16 cellular contexts compared by ENCODE assay signal in the genomic region with DNA sequence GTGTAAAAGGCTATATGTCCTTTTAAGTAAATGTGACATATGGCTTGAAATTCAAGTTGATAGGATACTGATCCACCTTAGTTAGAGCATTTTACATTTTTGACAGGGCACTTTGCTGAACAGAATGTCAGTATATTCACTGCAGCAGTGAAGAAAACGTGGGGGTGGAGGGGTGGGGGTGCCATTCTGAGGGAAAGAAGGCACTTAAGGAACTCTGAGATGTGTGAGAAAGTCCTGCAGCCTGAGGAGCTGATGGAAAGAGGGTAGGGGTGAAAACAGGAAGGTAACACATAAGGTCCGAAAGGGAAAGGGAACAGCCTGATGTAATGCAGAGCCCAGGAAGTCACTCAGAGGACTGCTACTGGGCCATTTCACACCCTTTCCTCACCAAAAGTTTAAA.
DNase-seq lines count a peak whose midpoint lies in the region; ATAC-seq, FAIRE-seq and TF ChIP-seq lines count a peak whose summit lies in the region.
"Had no signal": no experiment of that assay in that cellular context is flagged by ENCODE, and none has a peak within 500 bp of the region (broad histone marks: within the 10 kb centered on the region; RNA-seq: fewer than 3 reads in every experiment).

No MANE protein-coding gene starts in this region.

- TF ChIP-seq EP300 in suprapubic skin (IDR thresholded peaks at IDR 0.05), result no peak

- H3K9me2 ChIP-seq in GM23338 (ENCODE audit: insufficient read depth), result no peaks in the 10 kb centered on the region

- no peaks in the 10 kb centered on the region for H3K27me3 ChIP-seq in GM23338 (ENCODE audit: insufficient read depth)
- H3K27me3 ChIP-seq in endodermal cell (ENCODE audit: control insufficient read depth, insufficient read depth, low read length, poor library complexity, severe bottlenecking), result peaks cover 7% of the 10 kb centered on the region
- H3K27me3 ChIP-seq in keratinocyte (ENCODE audit: control insufficient read depth, extremely low read depth, insufficient read depth, low read length), result no peaks in the 10 kb centered on the region
- H3K27me3 ChIP-seq in suprapubic skin, result no peaks in the 10 kb centered on the region
- H3K27me3 ChIP-seq in left ventricle myocardium inferior (ENCODE audit: low read depth), result no peaks in the 10 kb centered on the region

- no peaks in the 10 kb centered on the region for H3K9me3 Mint-ChIP-seq in GM23338
- H3K9me3 Mint-ChIP-seq in endodermal cell, result no peaks in the 10 kb centered on the region
- H3K9me3 Mint-ChIP-seq: CD4-positive, alpha-beta T cell; H9 had no signal

- TF ChIP-seq POLR2A in suprapubic skin (IDR thresholded peaks at IDR 0.05), result no peak

- no peaks in the 10 kb centered on the region for H3K27me3 Mint-ChIP-seq in GM23338 (ENCODE audit: insufficient read depth, low read depth, poor library complexity)
- peaks cover 27% of the 10 kb centered on the region for H3K27me3 Mint-ChIP-seq in endodermal cell (ENCODE audit: insufficient read depth)
- H3K27me3 Mint-ChIP-seq: CD4-positive, alpha-beta T cell had no signal

- H2AFZ ChIP-seq in GM23338 (no peak overlapping the region), keratinocyte (ENCODE audit: control insufficient read depth, low read length) (no peak overlapping the region)
- H2AFZ ChIP-seq: GM23248 had no signal

- H4K20me1 ChIP-seq in GM23338 (replicated peaks; ENCODE audit: insufficient read depth) (no peaks in the 10 kb centered on the region), keratinocyte (ENCODE audit: control insufficient read depth, extremely low read depth, insufficient read depth, low read length) (no peaks in the 10 kb centered on the region)

- DNase-seq in GM23338 (ENCODE audit: low spot score) (no peak), endodermal cell (peak; percentile 74), keratinocyte (ENCODE audit: low read depth, low spot score) (no peak), suprapubic skin (ENCODE audit: low spot score in 2 of 2) (no peak), left ventricle myocardium inferior (no peak), H4 (ENCODE audit: low spot score) (no peak), superior temporal gyrus (ENCODE audit: extremely low spot score) (no peak)
- DNase-seq: 8988T; C1 segment of cervical spinal cord; Calu3; CD4-positive, alpha-beta T cell; DMS 273 treated with DMSO at 0.1 percent for 48 hours; GM23248; H9 had no signal

- H3K79me2 ChIP-seq in GM23338 (replicated peaks; ENCODE audit: insufficient read depth) (no peaks in the 10 kb centered on the region), keratinocyte (ENCODE audit: control insufficient read depth, insufficient read depth, low read length) (no peaks in the 10 kb centered on the region)

- peak overlapping the region; percentile 66; the same call in 1 of the 2 replicates for H3K27ac Mint-ChIP-seq in GM23338
- no peak overlapping the region for H3K27ac Mint-ChIP-seq in endodermal cell
- H3K27ac Mint-ChIP-seq: B cell; CD4-positive, alpha-beta T cell had no signal

- intact Hi-C loops in left ventricle myocardium inferior (cut with micrococcal nuclease), result no loop called here

- no peaks in the 10 kb centered on the region for H3K9me1 ChIP-seq in keratinocyte (ENCODE audit: control insufficient read depth, extremely low read depth, insufficient read depth, low read length)

- FAIRE-seq in keratinocyte (lab: Jason Lieb, UNC), result no peak
- FAIRE-seq: HTR-8/SVneo had no signal

- no peaks in the 10 kb centered on the region for H3K9me3 ChIP-seq in endodermal cell (ENCODE audit: control insufficient read depth, low read length)
- no peaks in the 10 kb centered on the region for H3K9me3 ChIP-seq in keratinocyte (ENCODE audit: control insufficient read depth, low read depth, low read length)
- H3K9me3 ChIP-seq in suprapubic skin, result no peaks in the 10 kb centered on the region
- H3K9me3 ChIP-seq in left ventricle myocardium inferior (replicated peaks), result no peaks in the 10 kb centered on the region

- H3K4me3 Mint-ChIP-seq in GM23338 (no peak overlapping the region), endodermal cell (no peak overlapping the region)
- H3K4me3 Mint-ChIP-seq: B cell; CD4-positive, alpha-beta T cell; H9 had no signal

- H3K4me1 Mint-ChIP-seq in GM23338 (peaks cover 35% of the 10 kb centered on the region), endodermal cell (peaks cover 36% of the 10 kb centered on the region)
- H3K4me1 Mint-ChIP-seq: B cell had no signal

- no peak for TF ChIP-seq CTCF in GM23338 (conservative IDR thresholded peaks at IDR 0.05; ENCODE audit: low read depth in 2 of 2)
- TF ChIP-seq CTCF in endodermal cell (conservative IDR thresholded peaks at IDR 0.05), result no peak
- no peak for TF ChIP-seq CTCF in keratinocyte (optimal IDR thresholded peaks at IDR 0.05 in 1 of 3, IDR thresholded peaks at IDR 0.05 in 1 of 3, conservative IDR thresholded peaks at IDR 0.05 in 1 of 3; ENCODE audit: extremely low read depth in 1 of 3, insufficient read depth in 2 of 3, low read length in 3 of 3)
- no peak for TF ChIP-seq CTCF in suprapubic skin (IDR thresholded peaks at IDR 0.05)
- TF ChIP-seq CTCF in left ventricle myocardium inferior (IDR thresholded peaks at IDR 0.05; ENCODE audit: borderline replicate concordance), result no peak

- H3K36me3 Mint-ChIP-seq in GM23338 (ENCODE audit: low read depth) (no peaks in the 10 kb centered on the region), endodermal cell (ENCODE audit: low read depth) (no peaks in the 10 kb centered on the region)

- no peaks in the 10 kb centered on the region for H3F3A ChIP-seq in GM23338 (replicated peaks; ENCODE audit: low read depth)

- no peak overlapping the region for H3K9ac ChIP-seq in endodermal cell (ENCODE audit: extremely low read depth, low read length, poor library complexity, severe bottlenecking)
- H3K9ac ChIP-seq in keratinocyte (ENCODE audit: control insufficient read depth, extremely low read depth, insufficient read depth, low read length), result no peak overlapping the region
- H3K9ac ChIP-seq: GM23248 had no signal

- H3K27ac ChIP-seq in GM23338 (ENCODE audit: low read depth), result no peak overlapping the region
- H3K27ac ChIP-seq in endodermal cell (ENCODE audit: low read depth, low read length), result no peak overlapping the region
- no peak overlapping the region for H3K27ac ChIP-seq in keratinocyte (ENCODE audit: control insufficient read depth, insufficient read depth, low read length)
- peak overlapping the region; percentile 2 for H3K27ac ChIP-seq in suprapubic skin
- H3K27ac ChIP-seq in left ventricle myocardium inferior (replicated peaks), result no peak overlapping the region
- H3K27ac ChIP-seq: GM23248 had no signal

- dilution Hi-C loops in keratinocyte (cut with MboI; ENCODE audit: extremely low pct_ligation_motif_present, low sequenced_read_pairs), result no loop called here

- H3K4me2 ChIP-seq in GM23338 (no peak overlapping the region), keratinocyte (ENCODE audit: control insufficient read depth, extremely low read depth, insufficient read depth, low read depth, low read length) (peak overlapping the region; percentile 1)

- no peaks in the 10 kb centered on the region for H3K36me3 ChIP-seq in GM23338 (ENCODE audit: insufficient read depth)
- H3K36me3 ChIP-seq in endodermal cell (ENCODE audit: control insufficient read depth, insufficient read depth, low read length), result no peaks in the 10 kb centered on the region
- H3K36me3 ChIP-seq in keratinocyte (ENCODE audit: control insufficient read depth in 2 of 2, extremely low read depth in 1 of 2, insufficient read depth in 2 of 2, low read length in 2 of 2), result no peaks in the 10 kb centered on the region
- H3K36me3 ChIP-seq in suprapubic skin, result no peaks in the 10 kb centered on the region
- H3K36me3 ChIP-seq in left ventricle myocardium inferior, result no peaks in the 10 kb centered on the region

- 43 to 50% methylated on average over 1 to 2 of the region's 2 CpGs for WGBS in endodermal cell (ENCODE audit: insufficient coverage in 1 of 2, insufficient read length in 1 of 2), 2 experiments
- WGBS in suprapubic skin, result 40% methylated on average over 2 of the region's 2 CpGs

- H3K4me3 ChIP-seq in GM23338 (no peak overlapping the region), endodermal cell (ENCODE audit: low read length) (no peak overlapping the region), keratinocyte (ENCODE audit: control insufficient read depth in 2 of 3, extremely low read depth in 1 of 3, insufficient read depth in 2 of 3, low read depth in 1 of 3, low read length in 3 of 3) (no peak overlapping the region), suprapubic skin (no peak overlapping the region), left ventricle myocardium inferior (no peak overlapping the region)
- H3K4me3 ChIP-seq: GM23248 had no signal

- peak; percentile 42; the same call in 2 of the 3 replicates for ATAC-seq in GM23338

- peaks cover 26% of the 10 kb centered on the region for H3K4me1 ChIP-seq in GM23338 (ENCODE audit: insufficient read depth)
- peaks cover 6% of the 10 kb centered on the region for H3K4me1 ChIP-seq in endodermal cell (ENCODE audit: control insufficient read depth, insufficient read depth, low read length)
- no peaks in the 10 kb centered on the region for H3K4me1 ChIP-seq in keratinocyte (ENCODE audit: control insufficient read depth, extremely low read depth, insufficient read depth, low read length)
- no peaks in the 10 kb centered on the region for H3K4me1 ChIP-seq in suprapubic skin
- H3K4me1 ChIP-seq in left ventricle myocardium inferior, result no peaks in the 10 kb centered on the region

TF ChIP-seq in GM23338, 12 proteins besides CTCF, POLR2A, EP300 and RAD21 (continues in another document):
- TF ChIP-seq ZNF114 (CRISPR knock-in tag; IDR thresholded peaks at IDR 0.05) (no peak), CREB1 (CRISPR knock-in tag; IDR thresholded peaks at IDR 0.05; ENCODE audit: low read depth) (no peak), JUNB (IDR thresholded peaks at IDR 0.05; ENCODE audit: unreplicated experiment) (no peak), STAT1 (IDR thresholded peaks at IDR 0.05; ENCODE audit: unreplicated experiment) (no peak), NANOG (IDR thresholded peaks at IDR 0.05; ENCODE audit: borderline replicate concordance) (no peak)
